21 cellular contexts compared by ENCODE assay signal in the genomic region with DNA sequence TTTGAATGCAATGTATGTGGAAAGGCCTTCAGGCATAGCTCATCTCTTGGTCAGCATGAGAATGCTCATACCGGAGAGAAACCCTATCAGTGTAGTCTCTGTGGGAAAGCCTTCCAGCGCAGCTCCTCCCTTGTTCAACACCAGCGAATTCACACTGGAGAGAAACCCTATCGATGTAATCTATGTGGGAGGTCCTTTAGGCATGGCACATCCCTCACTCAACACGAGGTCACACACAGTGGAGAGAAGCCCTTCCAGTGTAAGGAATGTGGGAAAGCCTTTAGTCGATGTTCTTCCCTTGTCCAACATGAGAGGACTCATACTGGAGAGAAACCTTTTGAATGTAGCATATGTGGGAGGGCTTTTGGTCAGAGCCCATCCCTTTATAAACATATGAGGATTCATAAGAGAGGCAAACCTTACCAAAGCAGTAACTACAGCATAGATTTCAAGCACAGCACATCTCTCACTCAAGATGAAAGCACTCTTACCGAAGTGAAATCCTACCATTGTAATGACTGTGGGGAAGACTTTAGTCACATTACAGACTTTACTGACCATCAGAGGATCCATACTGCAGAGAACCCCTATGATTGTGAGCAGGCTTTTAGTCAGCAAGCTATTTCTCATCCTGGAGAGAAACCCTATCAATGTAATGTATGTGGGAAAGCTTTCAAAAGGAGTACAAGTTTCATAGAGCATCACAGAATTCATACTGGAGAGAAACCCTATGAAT. TPM values are rescaled to one million over a fixed set of nuclear protein-coding genes. Genes with fewer than 3 reads are reported as not detected.
DNase-seq lines count a peak whose midpoint lies in the region; ATAC-seq lines count a peak whose summit lies in the region.
"Had no signal": no experiment of that assay in that cellular context is flagged by ENCODE, and none has a peak within 500 bp of the region (broad histone marks: within the 10 kb centered on the region; RNA-seq: fewer than 3 reads in every experiment).

No MANE protein-coding gene starts in this region.

- H3K4me1 ChIP-seq in effector memory CD4-positive, alpha-beta T cell (ENCODE audit: control insufficient read depth, insufficient read depth, low read length, poor library complexity, severe bottlenecking), result no peaks in the 10 kb centered on the region
- no peaks in the 10 kb centered on the region for H3K4me1 ChIP-seq in naive thymus-derived CD4-positive, alpha-beta T cell (ENCODE audit: control insufficient read depth in 2 of 2, insufficient read depth in 2 of 2, low read length in 2 of 2)
- H3K4me1 ChIP-seq: ascending aorta, left lung, spleen, upper lobe of left lung had no signal

- no peaks in the 10 kb centered on the region for H3K27me3 ChIP-seq in effector memory CD4-positive, alpha-beta T cell (replicated peaks; ENCODE audit: control insufficient read depth, insufficient read depth, low read length, poor library complexity, severe bottlenecking)
- no peaks in the 10 kb centered on the region for H3K27me3 ChIP-seq in naive thymus-derived CD4-positive, alpha-beta T cell (ENCODE audit: control insufficient read depth in 2 of 2, insufficient read depth in 2 of 2, low read length in 2 of 2)
- H3K27me3 ChIP-seq: ascending aorta, left lung, spleen, upper lobe of left lung had no signal

- H3K27ac Mint-ChIP-seq in naive thymus-derived CD4-positive, alpha-beta T cell, result peak overlapping the region in 1 of 9 donors; percentile 41
- H3K27ac Mint-ChIP-seq: activated naive CD4-positive, alpha-beta T cell treated with anti-CD3 and anti-CD28 coated beads, Interleukin-2, amount 10 ng/mL, durations not matched to agents 7 days and 5 days; effector memory CD8-positive, alpha-beta T cell had no signal

- H3K9me3 ChIP-seq in effector memory CD4-positive, alpha-beta T cell (ENCODE audit: control insufficient read depth, low read length), result peaks cover 68% of the 10 kb centered on the region
- H3K9me3 ChIP-seq in naive thymus-derived CD4-positive, alpha-beta T cell (ENCODE audit: control insufficient read depth in 2 of 3, low read length in 3 of 3), result peaks cover 43 to 96% (median 56%) of the 10 kb centered on the region in 3 experiments

- DNase-seq in DMS153 (lab: John Stamatoyannopoulos, UW), result peak; percentile 0
- no peak for DNase-seq in DMS153 treated with DMSO at 0.1 percent for 48 hours (lab: John Stamatoyannopoulos, UW; ENCODE audit: unreplicated experiment)
- peak; percentile 15 for DNase-seq in KBM-7
- DNase-seq in effector memory CD4-positive, alpha-beta T cell, result no peak
- no peak for DNase-seq in naive thymus-derived CD4-positive, alpha-beta T cell
- DNase-seq in posterior cingulate gyrus, result no peak
- DNase-seq in GM03348 (ENCODE audit: low spot score), result no peak
- no peak for DNase-seq in NK-92 (lab: John Stamatoyannopoulos, UW; ENCODE audit: unreplicated experiment)
- DNase-seq: 8988T; activated naive CD4-positive, alpha-beta T cell treated with anti-CD3 and anti-CD28 coated beads, Interleukin-2, amount 10 ng/mL, durations not matched to agents 7 days and 5 days; effector memory CD8-positive, alpha-beta T cell; left lung; mucosa of descending colon; NCI-H1417; NCI-H2107; NCI-H526; spleen; stimulated activated CD4-positive, alpha-beta T cell treated with anti-CD3 and anti-CD28 coated beads, Interleukin-4, amount 100 ng/mL, for 4 hours; upper lobe of left lung had no signal

- H3K27me3 Mint-ChIP-seq in naive thymus-derived CD4-positive, alpha-beta T cell, result no peaks in the 10 kb centered on the region
- H3K27me3 Mint-ChIP-seq: activated naive CD4-positive, alpha-beta T cell treated with anti-CD3 and anti-CD28 coated beads, Interleukin-2, amount 10 ng/mL, durations not matched to agents 7 days and 5 days; effector memory CD8-positive, alpha-beta T cell had no signal

- intact Hi-C loops in naive thymus-derived CD4-positive, alpha-beta T cell (cut with micrococcal nuclease), result no loop called here
- intact Hi-C loops in posterior cingulate gyrus (cut with DNase I), result no loop called here

- H3K4me1 Mint-ChIP-seq in naive thymus-derived CD4-positive, alpha-beta T cell, result no peaks in the 10 kb centered on the region
- H3K4me1 Mint-ChIP-seq: activated naive CD4-positive, alpha-beta T cell treated with anti-CD3 and anti-CD28 coated beads, Interleukin-2, amount 10 ng/mL, durations not matched to agents 7 days and 5 days had no signal

- H3K9me3 Mint-ChIP-seq in naive thymus-derived CD4-positive, alpha-beta T cell, result peaks cover 21 to 100% (median 86%) of the 10 kb centered on the region in 11 donors

- peaks cover 44% of the 10 kb centered on the region for H3K36me3 ChIP-seq in effector memory CD4-positive, alpha-beta T cell (ENCODE audit: control insufficient read depth, insufficient read depth, low read length)
- H3K36me3 ChIP-seq in naive thymus-derived CD4-positive, alpha-beta T cell (ENCODE audit: control insufficient read depth in 2 of 3, insufficient read depth in 3 of 3, low read length in 3 of 3), result peaks cover 28 to 53% (median 36%) of the 10 kb centered on the region in 3 experiments

- CTCF ChIA-PET in naive thymus-derived CD4-positive, alpha-beta T cell (lab: Charles Lee), result no interaction called here

- H3K36me3 Mint-ChIP-seq in naive thymus-derived CD4-positive, alpha-beta T cell, result peaks cover 57 to 84% (median 80%) of the 10 kb centered on the region in 5 donors

- H3K4me3 ChIP-seq in effector memory CD4-positive, alpha-beta T cell (ENCODE audit: insufficient read depth, low read depth, low read length, poor library complexity, severe bottlenecking), result peak overlapping the region; percentile 4
- H3K4me3 ChIP-seq in naive thymus-derived CD4-positive, alpha-beta T cell (ENCODE audit: low read length), result peak overlapping the region; percentile 4
- H3K4me3 ChIP-seq: left lung, mucosa of descending colon, upper lobe of left lung had no signal

- in situ Hi-C loops in KBM-7 (cut with MboI; ENCODE audit: low pct_unique_long_range_greater_than_20kb, low sequenced_read_pairs), result no loop called here

- no peak overlapping the region for H3K27ac ChIP-seq in effector memory CD4-positive, alpha-beta T cell (ENCODE audit: insufficient read depth, low read length, poor library complexity, severe bottlenecking)
- H3K27ac ChIP-seq in naive thymus-derived CD4-positive, alpha-beta T cell (ENCODE audit: low read depth, low read length), result no peak overlapping the region
- H3K27ac ChIP-seq: ascending aorta, left lung, spleen, upper lobe of left lung had no signal

- H3K4me3 Mint-ChIP-seq in naive thymus-derived CD4-positive, alpha-beta T cell, result no peak overlapping the region
- H3K4me3 Mint-ChIP-seq: activated naive CD4-positive, alpha-beta T cell treated with anti-CD3 and anti-CD28 coated beads, Interleukin-2, amount 10 ng/mL, durations not matched to agents 7 days and 5 days; effector memory CD8-positive, alpha-beta T cell had no signal

- POLR2A ChIA-PET in naive thymus-derived CD4-positive, alpha-beta T cell (lab: Charles Lee), result no interaction called here

- ATAC-seq in naive thymus-derived CD4-positive, alpha-beta T cell, result no peak
- ATAC-seq: activated CD4-positive, CD25-positive, alpha-beta regulatory T cell treated with anti-CD3 and anti-CD28 coated beads, Interleukin-2, amount 50 U/mL, for 24 hours; effector memory CD8-positive, alpha-beta T cell; left lung; mucosa of descending colon had no signal

RNA-seq across cellular contexts. Expression of gene ZFP90, which starts 24.7 kb away (rescaled TPM):
- total RNA-seq in naive thymus-derived CD4-positive, alpha-beta T cell, result 10 to 100 TPM; 25.7 to 49.4 (median 38.8) TPM
- 10 to 100 TPM; 18.2 to 33.1 TPM for polyA plus RNA-seq in naive thymus-derived CD4-positive, alpha-beta T cell

Comparison
In these comparisons a context has a peak if more than half of its experiments do, and no peak if none do; other contexts are left out.
1. DNase-seq: peak in DMS153 (single experiment) and KBM-7 (single experiment); none in DMS153 treated with DMSO at 0.1 percent for 48 hours (single experiment), effector memory CD4-positive, alpha-beta T cell (0 of 3), naive thymus-derived CD4-positive, alpha-beta T cell (0 of 9), posterior cingulate gyrus (0 of 10), GM03348 (single experiment) and NK-92 (single experiment).